Comparison of ENCODE assay signal across 17 cellular contexts in genomic region chr2:172445851-172446250, GRCh38. TPM values are rescaled to one million over a fixed set of nuclear protein-coding genes. Genes with fewer than 3 reads are reported as not detected.
DNase-seq lines count a peak whose midpoint lies in the region; TF ChIP-seq lines count a peak whose summit lies in the region.
"Had no signal": no experiment of that assay in that cellular context is flagged by ENCODE, and none has a peak within 500 bp of the region (broad histone marks: within the 10 kb centered on the region; RNA-seq: fewer than 3 reads in every experiment).

No MANE protein-coding gene starts in this region.

- H3K4me3 Mint-ChIP-seq in neural crest cell = no peak overlapping the region
- H3K4me3 Mint-ChIP-seq: effector memory CD8-positive, alpha-beta T cell had no signal

- 83% methylated on average over 1 of the region's 1 CpG for WGBS in mesenchymal stem cell

- H3K4me1 ChIP-seq in mesenchymal stem cell (ENCODE audit: control insufficient read depth, insufficient read depth, low read depth, low read length) = peaks cover 13% of the 10 kb centered on the region
- H3K4me1 ChIP-seq: sigmoid colon had no signal

- no peak for TF ChIP-seq CTCF in neural crest cell (conservative IDR thresholded peaks at IDR 0.05)

- no peak overlapping the region for H2BK15ac ChIP-seq in mesenchymal stem cell (ENCODE audit: low read depth, poor library complexity, severe bottlenecking)

- no peak overlapping the region for H4K91ac ChIP-seq in mesenchymal stem cell (ENCODE audit: low read length)

- no peak overlapping the region for H3K18ac ChIP-seq in mesenchymal stem cell (ENCODE audit: low read depth in 1 of 2, low read length in 2 of 2)

- H3K27ac Mint-ChIP-seq in neural crest cell (ENCODE audit: unreplicated experiment) = peak overlapping the region; percentile 75
- H3K27ac Mint-ChIP-seq: activated naive CD4-positive, alpha-beta T cell treated with anti-CD3 and anti-CD28 coated beads, Interleukin-2, amount 50 U/mL, for 72 hours; effector memory CD8-positive, alpha-beta T cell had no signal

- H3K9me3 ChIP-seq in mesenchymal stem cell (ENCODE audit: control insufficient read depth, low read length) = no peaks in the 10 kb centered on the region
- H3K9me3 ChIP-seq: lower lobe of right lung, sigmoid colon had no signal

- H3K14ac ChIP-seq in mesenchymal stem cell (ENCODE audit: low read length in 2 of 2) = no peak overlapping the region

- no peak overlapping the region for H3K4ac ChIP-seq in mesenchymal stem cell (ENCODE audit: low read depth in 1 of 2, low read length in 2 of 2)

- H3K4me1 Mint-ChIP-seq in neural crest cell = peaks cover 25% of the 10 kb centered on the region

- no peak overlapping the region for H3K27ac ChIP-seq in mesenchymal stem cell (ENCODE audit: low read length, poor library complexity, severe bottlenecking)
- H3K27ac ChIP-seq: 22Rv1, lower lobe of right lung, sigmoid colon had no signal

- H3K4me3 ChIP-seq in mesenchymal stem cell (ENCODE audit: insufficient read depth in 1 of 2, low read depth in 1 of 2, low read length in 2 of 2) = no peak overlapping the region
- H3K4me3 ChIP-seq: lower lobe of right lung, sigmoid colon had no signal

- peaks cover 12% of the 10 kb centered on the region for H3K79me1 ChIP-seq in mesenchymal stem cell (replicated peaks; ENCODE audit: low read length, poor library complexity, severe bottlenecking)

- H3K27me3 ChIP-seq in mesenchymal stem cell (ENCODE audit: control insufficient read depth in 1 of 2, insufficient read depth in 1 of 2, low read length in 2 of 2) = no peaks in the 10 kb centered on the region
- H3K27me3 ChIP-seq: sigmoid colon had no signal

- H3K36me3 Mint-ChIP-seq in neural crest cell (ENCODE audit: low read depth) = peaks cover 2% of the 10 kb centered on the region
- H3K36me3 Mint-ChIP-seq: activated naive CD4-positive, alpha-beta T cell treated with anti-CD3 and anti-CD28 coated beads, Interleukin-2, amount 50 U/mL, for 72 hours had no signal

- H4K8ac ChIP-seq in mesenchymal stem cell (ENCODE audit: low read length) = no peak overlapping the region

- no peak overlapping the region for H3K4me2 ChIP-seq in mesenchymal stem cell (ENCODE audit: low read length, poor library complexity, severe bottlenecking)

- no peak overlapping the region for H2BK5ac ChIP-seq in mesenchymal stem cell (ENCODE audit: low read depth, low read length, poor library complexity, severe bottlenecking)

- DNase-seq in DMS 273 (lab: John Stamatoyannopoulos, UW; ENCODE audit: unreplicated experiment) (peak; percentile 18), DMS 273 treated with DMSO at 0.1 percent for 48 hours (lab: John Stamatoyannopoulos, UW) (no peak), LHCN-M2 (ENCODE audit: low read depth) (peak; percentile 52), ecto neural progenitor cell (ENCODE audit: low spot score) (peak; percentile 5), neural crest cell (ENCODE audit: low read depth, low spot score) (no peak), mesenchymal stem cell (no peak), NCI-H774 (lab: John Stamatoyannopoulos, UW) (no peak)
- no peak for DNase-seq in activated CD8-positive, alpha-beta memory T cell treated with anti-CD3 and anti-CD28 coated beads, Interleukin-2, amount 50 U/mL, for 4 hours
- DNase-seq: effector memory CD8-positive, alpha-beta T cell; Karpas-422; lower lobe of right lung; NCI-H2081 treated with DMSO at 0.1 percent for 48 hours; sigmoid colon; stimulated activated CD4-positive, alpha-beta T cell treated with anti-CD3 and anti-CD28 coated beads, Interleukin-4, amount 100 ng/mL, for 24 hours had no signal

- H3K36me3 ChIP-seq in mesenchymal stem cell (ENCODE audit: control insufficient read depth in 1 of 2, insufficient read depth in 2 of 2, low read depth in 1 of 2, low read length in 2 of 2) = no peaks in the 10 kb centered on the region
- H3K36me3 ChIP-seq: lower lobe of right lung, sigmoid colon had no signal

- peaks cover 2% of the 10 kb centered on the region for H3K9me3 Mint-ChIP-seq in neural crest cell
- H3K9me3 Mint-ChIP-seq: activated naive CD4-positive, alpha-beta T cell treated with anti-CD3 and anti-CD28 coated beads, Interleukin-2, amount 50 U/mL, for 72 hours; CD4-positive, alpha-beta memory T cell; effector memory CD8-positive, alpha-beta T cell had no signal

- no peak overlapping the region for H3K9ac ChIP-seq in mesenchymal stem cell (ENCODE audit: low read length)

- H2BK12ac ChIP-seq in mesenchymal stem cell (ENCODE audit: low read length in 2 of 2) = no peak overlapping the region

- no peak overlapping the region for H2BK120ac ChIP-seq in mesenchymal stem cell (ENCODE audit: low read depth, low read length)

- no peaks in the 10 kb centered on the region for H3K27me3 Mint-ChIP-seq in neural crest cell (ENCODE audit: low read depth)
- H3K27me3 Mint-ChIP-seq: CD4-positive, alpha-beta memory T cell; effector memory CD8-positive, alpha-beta T cell had no signal

- H2AFZ ChIP-seq in mesenchymal stem cell (ENCODE audit: low read depth, low read length) = no peak overlapping the region

- H2AK5ac ChIP-seq in mesenchymal stem cell (ENCODE audit: low read length, severe bottlenecking) = no peak overlapping the region

- no peak overlapping the region for H3K23ac ChIP-seq in mesenchymal stem cell (ENCODE audit: low read length in 2 of 2)

RNA-seq across cellular contexts. Expression of gene ITGA6, which starts 18.5 kb away (rescaled TPM):
- 67.5 and 98.8 TPM in 2 replicates for total RNA-seq in LHCN-M2 (2014; rRNA removed)
- polyA plus RNA-seq in LHCN-M2 (2012) = 19.6 TPM
- total RNA-seq in neural crest cell = 36.8 and 37.7 TPM in 2 replicates
- 31.2 TPM for polyA plus RNA-seq in mesenchymal stem cell (2013, experiment 1 of 2)
- polyA plus RNA-seq in mesenchymal stem cell (2013, experiment 2 of 2) = 32.5 TPM

Comparison
In these comparisons a context has a peak if more than half of its experiments do, and no peak if none do; other contexts are left out.
1. DNase-seq: peak in DMS 273 (single experiment), LHCN-M2 (single experiment) and ecto neural progenitor cell (single experiment); none in DMS 273 treated with DMSO at 0.1 percent for 48 hours (single experiment), neural crest cell (single experiment), mesenchymal stem cell (single experiment), NCI-H774 (single experiment) and activated CD8-positive, alpha-beta memory T cell treated with anti-CD3 and anti-CD28 coated beads, Interleukin-2, amount 50 U/mL, for 4 hours (single experiment).